Comparison of ENCODE assay signal across 12 cellular contexts in genomic region chr5:124663101-124663506, GRCh38.
DNase-seq lines count a peak whose midpoint lies in the region; ATAC-seq and TF ChIP-seq lines count a peak whose summit lies in the region.
"Had no signal": no experiment of that assay in that cellular context is flagged by ENCODE, and none has a peak within 500 bp of the region (broad histone marks: within the 10 kb centered on the region; RNA-seq: fewer than 3 reads in every experiment).

No MANE protein-coding gene starts in this region.

- TF ChIP-seq CTCF in BE2C (IDR thresholded peaks at IDR 0.05; ENCODE audit: low read depth, low read length) (no peak), body of pancreas (IDR thresholded peaks at IDR 0.05) (no peak)

- intact Hi-C loops in body of pancreas (cut with DNase I): no loop called here

- H3K4me1 ChIP-seq in BE2C (peaks cover 87% of the 10 kb centered on the region), HUES6 (ENCODE audit: control insufficient read depth, insufficient read depth, low read length) (peaks cover 86% of the 10 kb centered on the region), body of pancreas (peaks cover 79% of the 10 kb centered on the region), muscle layer of duodenum (ENCODE audit: control insufficient read depth in 1 of 2, insufficient read depth in 2 of 2, low read length in 2 of 2) (peaks cover 16 to 32% of the 10 kb centered on the region in 2 donors)

- TF ChIP-seq POLR2A in body of pancreas (IDR thresholded peaks at IDR 0.05): no peak

- ATAC-seq in body of pancreas (no peak), HG03280 (IDR thresholded peaks at IDR 0.05; ENCODE audit: unreplicated experiment) (no peak), HG03565 (IDR thresholded peaks at IDR 0.05; ENCODE audit: unreplicated experiment) (no peak)
- ATAC-seq: activated T-cell treated with anti-CD3 and anti-CD28 coated beads, Interleukin-2, amount 50 U/mL, for 72 hours; left cardiac atrium had no signal

- H3K9me3 ChIP-seq in BE2C (no peaks in the 10 kb centered on the region), HUES6 (ENCODE audit: control insufficient read depth, insufficient read depth, low read depth, low read length) (no peaks in the 10 kb centered on the region), body of pancreas (no peaks in the 10 kb centered on the region), muscle layer of duodenum (ENCODE audit: control insufficient read depth in 1 of 2, low read length in 2 of 2) (no peaks in the 10 kb centered on the region)
- H3K9me3 ChIP-seq: prostate gland had no signal

- H3K27ac ChIP-seq in HUES6 (ENCODE audit: low read depth, low read length): peak overlapping the region; percentile 44; the same call in 1 of the 2 replicates
- peak overlapping the region; percentile 60 to 84 (median 82) for H3K27ac ChIP-seq in body of pancreas
- peak overlapping the region; percentile 82 for H3K27ac ChIP-seq in muscle layer of duodenum (ENCODE audit: low read length)
- H3K27ac ChIP-seq: prostate gland had no signal

- DNase-seq in BE2C (peak; percentile 63), body of pancreas (no peak), GM03348 (ENCODE audit: low spot score) (no peak), NCI-H1092 treated with DMSO at 0.1 percent for 48 hours (lab: John Stamatoyannopoulos, UW) (no peak)
- DNase-seq: activated T-cell treated with anti-CD3 and anti-CD28 coated beads, Interleukin-2, amount 50 U/mL, for 72 hours; left cardiac atrium; Right ventricle myocardium superior had no signal

- WGBS in body of pancreas, 2 donors: 77 to 78% methylated on average over 5 of the region's 5 CpGs

- H3K36me3 ChIP-seq in BE2C: no peaks in the 10 kb centered on the region
- H3K36me3 ChIP-seq in HUES6 (ENCODE audit: control insufficient read depth, insufficient read depth, low read length): no peaks in the 10 kb centered on the region; the same call in 1 of the 2 replicates
- H3K36me3 ChIP-seq in body of pancreas (replicated peaks in 1 of 2; ENCODE audit: insufficient read depth in 1 of 2, low read depth in 2 of 2): no peaks in the 10 kb centered on the region
- H3K36me3 ChIP-seq in muscle layer of duodenum (ENCODE audit: control insufficient read depth in 1 of 2, insufficient read depth in 2 of 2, low read length in 2 of 2): no peaks in the 10 kb centered on the region
- H3K36me3 ChIP-seq: prostate gland had no signal

- H3K27me3 ChIP-seq in BE2C (no peaks in the 10 kb centered on the region), HUES6 (ENCODE audit: control insufficient read depth, insufficient read depth, low read length) (no peaks in the 10 kb centered on the region), body of pancreas (no peaks in the 10 kb centered on the region), muscle layer of duodenum (ENCODE audit: low read depth, low read length) (no peaks in the 10 kb centered on the region)

- H3K9ac ChIP-seq in HUES6 (ENCODE audit: low read length): peak overlapping the region; percentile 21

- H3K4me3 ChIP-seq in BE2C (ENCODE audit: low read depth, low read length): no peak overlapping the region
- no peak overlapping the region; the same call in 1 of the 2 replicates for H3K4me3 ChIP-seq in HUES6 (ENCODE audit: low read depth, low read length)
- no peak overlapping the region for H3K4me3 ChIP-seq in body of pancreas
- H3K4me3 ChIP-seq in muscle layer of duodenum (ENCODE audit: low read depth in 1 of 2, low read length in 2 of 2): no peak overlapping the region
- H3K4me3 ChIP-seq: prostate gland had no signal
